ENCODE assay signal across 12 cellular contexts in the genomic region with DNA sequence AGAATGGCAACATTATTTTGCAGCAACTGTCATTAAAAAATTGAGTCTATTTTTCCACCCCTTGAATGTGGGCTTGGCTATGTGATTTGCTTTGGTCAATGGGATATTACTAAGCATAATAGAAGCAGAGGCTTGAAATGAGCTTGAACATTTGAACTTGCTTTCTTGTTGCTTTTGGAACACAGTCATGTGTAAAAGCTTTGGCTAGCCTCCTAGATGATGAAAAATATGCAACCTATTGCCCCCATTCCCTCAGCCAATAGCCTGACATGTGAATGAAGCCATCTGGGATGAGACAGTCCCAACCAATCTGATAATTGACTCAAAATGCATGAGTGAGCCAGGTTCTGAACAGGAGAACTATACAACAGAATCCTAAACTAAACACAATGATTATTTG.
DNase-seq lines count a peak whose midpoint lies in the region; ATAC-seq and TF ChIP-seq lines count a peak whose summit lies in the region.
"Had no signal": no experiment of that assay in that cellular context is flagged by ENCODE, and none has a peak within 500 bp of the region (broad histone marks: within the 10 kb centered on the region; RNA-seq: fewer than 3 reads in every experiment).

No MANE protein-coding gene starts in this region.

- H3K9me3 ChIP-seq in heart right ventricle (no peaks in the 10 kb centered on the region), suprapubic skin (no peaks in the 10 kb centered on the region)

- no peak for TF ChIP-seq POLR2A in suprapubic skin (IDR thresholded peaks at IDR 0.05)

- H3K4me1 ChIP-seq in heart right ventricle (peaks cover 4 to 17% (median 9%) of the 10 kb centered on the region in 9 donors), suprapubic skin (peaks cover 6% of the 10 kb centered on the region)

- intact Hi-C loops in heart right ventricle (cut with DNase I), result loop anchor here in 1 of 10 donors (10.0 kb wide), 1 partner anchor 596 kb away; no protein-coding TSS in a partner anchor

- H3K27ac ChIP-seq in heart right ventricle, result peak overlapping the region in 6 of 10 donors; percentile 24 to 56 (median 38)
- H3K27ac ChIP-seq in suprapubic skin, result no peak overlapping the region
- H3K27ac ChIP-seq: hepatocyte, SK-N-MC had no signal

- TF ChIP-seq EP300 in suprapubic skin (IDR thresholded peaks at IDR 0.05), result no peak

- H3K4me3 ChIP-seq in heart right ventricle (no peak overlapping the region), suprapubic skin (no peak overlapping the region)
- H3K4me3 ChIP-seq: hepatocyte, SK-N-MC had no signal

- DNase-seq in GM04503 (ENCODE audit: low read depth), result peak; percentile 14
- peak; percentile 79 for DNase-seq in astrocyte of the hippocampus (ENCODE audit: low read depth, low spot score)
- DNase-seq in heart right ventricle, result peak in 1 of 2 donors; percentile 55
- DNase-seq in renal cortical epithelial cell (ENCODE audit: low read depth), result peak; percentile 38
- no peak for DNase-seq in middle frontal gyrus (ENCODE audit: extremely low spot score, low spot score)
- no peak for DNase-seq in NK-92 (lab: John Stamatoyannopoulos, UW; ENCODE audit: unreplicated experiment)
- no peak for DNase-seq in suprapubic skin (ENCODE audit: low spot score in 2 of 2)
- DNase-seq: NCI-H748 treated with DMSO at 0.1 percent for 48 hours had no signal

- no peaks in the 10 kb centered on the region for H3K36me3 ChIP-seq in heart right ventricle
- no peaks in the 10 kb centered on the region for H3K36me3 ChIP-seq in suprapubic skin

- peak; percentile 50 to 93 (median 84) for ATAC-seq in heart right ventricle
- ATAC-seq in GM19035 (IDR thresholded peaks at IDR 0.05; ENCODE audit: unreplicated experiment), result no peak
- ATAC-seq: activated CD4-positive, CD25-positive, alpha-beta regulatory T cell treated with anti-CD3 and anti-CD28 coated beads, Interleukin-2, amount 50 U/mL, for 24 hours had no signal

- no peaks in the 10 kb centered on the region for H3K27me3 ChIP-seq in heart right ventricle
- no peaks in the 10 kb centered on the region for H3K27me3 ChIP-seq in suprapubic skin
- H3K27me3 ChIP-seq: hepatocyte had no signal

- TF ChIP-seq CTCF in heart right ventricle (IDR thresholded peaks at IDR 0.05) (no peak), suprapubic skin (IDR thresholded peaks at IDR 0.05) (no peak)

Comparison
In these comparisons a context has a peak if more than half of its experiments do, and no peak if none do; other contexts are left out.
1. DNase-seq: peak in GM04503 (single experiment), astrocyte of the hippocampus (single experiment) and renal cortical epithelial cell (single experiment); none in middle frontal gyrus (single experiment), NK-92 (single experiment) and suprapubic skin (0 of 2).